Comparison of ENCODE assay signal across 8 cellular contexts in the genomic region with DNA sequence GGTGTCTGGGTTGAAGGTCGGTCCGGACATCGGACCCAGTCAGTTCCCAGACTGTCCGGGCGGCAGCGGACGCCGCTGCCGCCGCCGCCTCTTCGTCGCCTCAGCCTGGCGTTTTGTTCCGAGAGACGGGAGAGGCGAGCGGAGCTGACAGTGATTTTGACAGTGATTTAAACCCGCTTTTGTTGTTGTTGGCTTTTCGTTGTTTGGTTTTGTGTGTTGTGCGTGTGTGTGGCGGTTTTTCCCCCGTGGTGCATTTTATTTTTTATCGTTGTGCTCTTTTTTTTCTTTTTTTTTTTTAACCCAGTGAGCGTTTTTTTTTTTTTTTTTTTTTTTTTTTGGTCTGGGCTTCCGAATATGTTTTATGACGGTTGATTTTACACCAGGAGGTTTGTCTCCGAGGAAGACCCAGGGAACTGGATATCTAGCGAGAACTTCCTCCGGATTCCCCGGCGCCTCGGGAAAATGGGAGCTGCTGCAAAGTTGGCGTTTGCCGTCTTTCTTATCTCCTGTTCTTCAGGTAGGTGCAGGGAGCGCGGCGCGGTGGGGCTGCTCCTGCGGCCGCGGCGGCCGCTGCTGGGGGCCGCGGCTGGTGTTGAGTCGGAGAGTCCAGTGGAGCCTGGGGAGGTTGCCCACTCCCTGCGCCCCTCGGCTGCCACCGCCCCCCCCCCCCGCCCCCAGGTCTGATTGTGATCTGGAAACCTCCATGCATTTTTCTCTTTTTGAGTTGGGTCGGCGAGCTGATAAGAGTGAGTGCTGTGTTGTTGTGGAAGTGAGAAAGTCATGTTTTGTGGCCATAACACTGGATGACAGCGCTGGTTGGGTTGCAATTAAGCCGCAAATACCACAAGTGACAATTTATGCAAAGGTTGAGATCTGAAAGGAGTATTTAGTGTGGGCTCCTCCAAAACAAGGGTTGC. TPM values are rescaled to one million over a fixed set of nuclear protein-coding genes. Genes with fewer than 3 reads are reported as not detected.
A peak's percentile ranks its signal among the peaks of the same experiment; 100 is the strongest.
DNase-seq lines count a peak whose midpoint lies in the region; ATAC-seq, FAIRE-seq and TF ChIP-seq lines count a peak whose summit lies in the region.

A gene (plus strand): TSS at position 339 of the 917 bp plus-strand sequence. CDS start 124 bp downstream, at position 463.

- H3K36me3 Mint-ChIP-seq in activated CD4-positive, alpha-beta memory T cell treated with anti-CD3 and anti-CD28 coated beads, Interleukin-2, amount 10 ng/mL, durations not matched to agents 7 days and 5 days (ENCODE audit: low read depth): peaks cover 21% of the 10 kb centered on the region

- H3K9me3 ChIP-seq in H1 (ENCODE audit: insufficient read depth in 2 of 2, low read depth in 1 of 2, low read length in 1 of 2): no peaks in the 10 kb centered on the region

- no peak for TF ChIP-seq RAD21 in H1 (IDR thresholded peaks at IDR 0.05 in 1 of 2, conservative IDR thresholded peaks at IDR 0.05 in 1 of 2; ENCODE audit: low read depth in 2 of 2, low read length in 2 of 2)

- H3K18ac ChIP-seq in H1 (ENCODE audit: extremely low read depth, low read length): peak within 1 kb of the TSS; percentile 57; the same call in 1 of the 2 replicates
- H3K18ac ChIP-seq in mesendoderm (ENCODE audit: low read length): peak within 1 kb of the TSS; percentile 99

- TF ChIP-seq POLR2A in H1 (IDR thresholded peaks at IDR 0.05; ENCODE audit: control extremely low read depth in 1 of 2, low read depth in 2 of 2, low read length in 2 of 2): no peak

- H3K4me3 ChIP-seq in H1 (ENCODE audit: extremely low read depth in 1 of 4, insufficient read depth in 2 of 4, low read depth in 3 of 4, low read length in 4 of 4) (peak within 1 kb of the TSS; percentile 71 to 89 (median 84)), mesendoderm (ENCODE audit: low read length) (peak within 1 kb of the TSS; percentile 77)

- TF ChIP-seq EP300 in H1 (IDR thresholded peaks at IDR 0.05; ENCODE audit: borderline replicate concordance in 1 of 2, low read depth in 2 of 2, low read length in 2 of 2): no peak

- WGBS in H1 (ENCODE audit: extremely low coverage in 1 of 2, insufficient coverage in 1 of 2, insufficient read length in 1 of 2, insufficient replicate concordance in 2 of 2, low coverage in 1 of 2, low lambda C conversion rate in 2 of 2, missing lambda C conversion rate in 1 of 2), 2 experiments: 2% methylated on average over 40 of the region's 55 CpGs; no CpG with 5 or more reads in 1 of the 2 experiments
- no CpG with 5 or more reads among the region's 55 CpGs for WGBS in mesendoderm (ENCODE audit: extremely low coverage, insufficient coverage, low lambda C conversion rate)

- H2AK5ac ChIP-seq in H1 (ENCODE audit: low read depth, low read length): no peak within 1 kb of the TSS
- no peak within 1 kb of the TSS for H2AK5ac ChIP-seq in mesendoderm (ENCODE audit: low read length)

- H3K9ac ChIP-seq in H1 (replicated peaks in 1 of 4; ENCODE audit: extremely low read depth in 1 of 4, low read depth in 3 of 4, low read length in 3 of 4) (peak within 1 kb of the TSS; percentile 85 to 96 (median 90)), mesendoderm (ENCODE audit: low read length) (peak within 1 kb of the TSS; percentile 90)

- H3K36me3 ChIP-seq in H1 (ENCODE audit: control insufficient read depth in 2 of 4, insufficient read depth in 4 of 4, low read length in 3 of 4): no peaks in the 10 kb centered on the region
- no peaks in the 10 kb centered on the region for H3K36me3 ChIP-seq in mesendoderm (ENCODE audit: control insufficient read depth, insufficient read depth, low read length)

- H3K27ac ChIP-seq in H1 (ENCODE audit: low read depth, low read length) (peak within 1 kb of the TSS; percentile 94), mesendoderm (ENCODE audit: low read depth, low read length) (peak within 1 kb of the TSS; percentile 99)

- no peak within 1 kb of the TSS for H2BK20ac ChIP-seq in H1 (ENCODE audit: low read length)

- TF ChIP-seq CTCF in H1 (IDR thresholded peaks at IDR 0.05; ENCODE audit: control extremely low read depth in 1 of 3, insufficient read depth in 1 of 3, low read depth in 1 of 3, low read length in 3 of 3): no peak

- H3K79me2 ChIP-seq in H1 (ENCODE audit: control insufficient read depth in 1 of 2, insufficient read depth in 2 of 2, low read length in 2 of 2): peaks cover 7 to 53% of the 10 kb centered on the region in 2 experiments; a peak in 3 of 4 replicates
- peaks cover 32% of the 10 kb centered on the region for H3K79me2 ChIP-seq in mesendoderm (ENCODE audit: control insufficient read depth, insufficient read depth, low read length)

- H3K79me1 ChIP-seq in H1 (ENCODE audit: low read depth, low read length) (no peaks in the 10 kb centered on the region), mesendoderm (ENCODE audit: low read length) (peaks cover 2% of the 10 kb centered on the region)

- H3K4ac ChIP-seq in H1 (replicated peaks; ENCODE audit: insufficient read length, low read depth, low read length): no peak within 1 kb of the TSS
- peak within 1 kb of the TSS; percentile 99 for H3K4ac ChIP-seq in mesendoderm (ENCODE audit: low read depth, low read length)

- peak within 1 kb of the TSS; percentile 51 for H3K56ac ChIP-seq in H1 (replicated peaks; ENCODE audit: insufficient read length, low read depth, low read length)
- peak within 1 kb of the TSS; percentile 94 for H3K56ac ChIP-seq in mesendoderm (ENCODE audit: low read length)

- H3K4me1 ChIP-seq in H1 (replicated peaks in 1 of 4; ENCODE audit: control insufficient read depth in 3 of 4, insufficient read depth in 4 of 4, low read length in 3 of 4) (peaks cover 2 to 10% (median 3%) of the 10 kb centered on the region in 4 experiments; a peak in 4 of 7 replicates), mesendoderm (ENCODE audit: control insufficient read depth, low read depth, low read length) (peaks cover 4% of the 10 kb centered on the region)

- peak within 1 kb of the TSS; percentile 60 for H4K5ac ChIP-seq in H1 (ENCODE audit: insufficient read length, low read depth, low read length)
- H4K5ac ChIP-seq in mesendoderm (ENCODE audit: low read length): no peak within 1 kb of the TSS

- POLR2A ChIA-PET in activated CD4-positive, alpha-beta memory T cell treated with anti-CD3 and anti-CD28 coated beads, Interleukin-2, amount 10 ng/mL, durations not matched to agents 7 days and 5 days (lab: Charles Lee): interaction anchor here (0.8 to 2.7 kb wide), 12 partner anchors 9 to 762 kb away, joined by 3 to 15 read pairs (median 4); a partner anchor contains a TSS
- POLR2A ChIA-PET in H1 (lab: Charles Lee; ENCODE audit: partially characterized antibody): interaction anchor here (0.7 to 2.5 kb wide), 5 partner anchors 10 to 36 kb away, joined by 3 to 13 read pairs (median 7); no protein-coding TSS in a partner anchor

- FAIRE-seq in H1 (lab: Jason Lieb, UNC): no peak

- H3K4me3 Mint-ChIP-seq in activated CD4-positive, alpha-beta memory T cell treated with anti-CD3 and anti-CD28 coated beads, Interleukin-2, amount 10 ng/mL, durations not matched to agents 7 days and 5 days: peak within 1 kb of the TSS; percentile 92

- peak; percentile 55 for ATAC-seq in HG02938 (IDR thresholded peaks at IDR 0.05; ENCODE audit: unreplicated experiment)

- H3K14ac ChIP-seq in H1 (ENCODE audit: insufficient read length): no peak within 1 kb of the TSS

- H2BK15ac ChIP-seq in H1 (ENCODE audit: low read length): no peak within 1 kb of the TSS
- H2BK15ac ChIP-seq in mesendoderm (replicated peaks; ENCODE audit: low read depth): no peak within 1 kb of the TSS

- H3K27ac Mint-ChIP-seq in activated CD4-positive, alpha-beta memory T cell treated with anti-CD3 and anti-CD28 coated beads, Interleukin-2, amount 10 ng/mL, durations not matched to agents 7 days and 5 days: peak within 1 kb of the TSS; percentile 79

- peaks cover 39% of the 10 kb centered on the region for H3K4me1 Mint-ChIP-seq in activated CD4-positive, alpha-beta memory T cell treated with anti-CD3 and anti-CD28 coated beads, Interleukin-2, amount 10 ng/mL, durations not matched to agents 7 days and 5 days

- CTCF ChIA-PET in activated CD4-positive, alpha-beta memory T cell treated with anti-CD3 and anti-CD28 coated beads, Interleukin-2, amount 10 ng/mL, durations not matched to agents 7 days and 5 days (lab: Charles Lee): interaction anchor here (0.5 to 1.5 kb wide), 3 partner anchors 66 to 800 kb away, joined by 3 to 4 read pairs (median 3); no protein-coding TSS in a partner anchor
- CTCF ChIA-PET in H1 (lab: Charles Lee; ENCODE audit: partially characterized antibody): interaction anchor here (1.0 to 1.6 kb wide), 3 partner anchors 12 to 800 kb away, joined by 3 to 4 read pairs (median 3); no protein-coding TSS in a partner anchor

- H3K27me3 Mint-ChIP-seq in activated CD4-positive, alpha-beta memory T cell treated with anti-CD3 and anti-CD28 coated beads, Interleukin-2, amount 10 ng/mL, durations not matched to agents 7 days and 5 days: peaks cover 54% of the 10 kb centered on the region

- H2AFZ ChIP-seq in H1 (ENCODE audit: low read length): peak within 1 kb of the TSS; percentile 68; the same call in 1 of the 2 replicates

- H3K23ac ChIP-seq in H1 (ENCODE audit: insufficient read length) (no peak within 1 kb of the TSS), mesendoderm (ENCODE audit: low read length) (peak within 1 kb of the TSS; percentile 18)

- H4K20me1 ChIP-seq in H1 (replicated peaks in 1 of 2; ENCODE audit: control insufficient read depth in 1 of 2, insufficient read depth in 2 of 2, low read length in 2 of 2): peaks cover 0 to 9% of the 10 kb centered on the region in 2 experiments

- no peak within 1 kb of the TSS for H2BK12ac ChIP-seq in H1 (ENCODE audit: low read depth, low read length)

- peak; percentile 27 for DNase-seq in activated gamma-delta T cell treated with Interleukin-2 at 50 U/mL for 16 hours
- DNase-seq in activated gamma-delta T cell (lab: John Stamatoyannopoulos, UW): no peak
- DNase-seq in NCI-H2171 treated with DMSO at 0.1 percent for 48 hours (lab: John Stamatoyannopoulos, UW): peak; percentile 66
- DNase-seq in activated CD4-positive, alpha-beta memory T cell treated with anti-CD3 and anti-CD28 coated beads, Interleukin-2, amount 10 ng/mL, durations not matched to agents 7 days and 5 days: peak; percentile 67
- DNase-seq in H1 (ENCODE audit: low read depth in 1 of 2, low spot score in 2 of 2): no peak
- DNase-seq in mesendoderm: peak; percentile 78
- peak; percentile 14 for DNase-seq in stimulated activated CD8-positive, alpha-beta memory T cell treated with anti-CD3 and anti-CD28 coated beads, Interleukin-4, amount 100 ng/mL, for 24 hours (ENCODE audit: low read depth)

- H4K8ac ChIP-seq in H1 (ENCODE audit: extremely low read depth, insufficient read depth, low read length) (peak within 1 kb of the TSS; percentile 98), mesendoderm (ENCODE audit: low read depth, low read length) (peak within 1 kb of the TSS; percentile 87)

- H3K4me2 ChIP-seq in H1 (ENCODE audit: insufficient read depth in 1 of 2, low read depth in 2 of 2, low read length in 2 of 2): peak within 1 kb of the TSS; percentile 82 to 90
- peak within 1 kb of the TSS; percentile 85 for H3K4me2 ChIP-seq in mesendoderm (ENCODE audit: low read length)

- H3K23me2 ChIP-seq in H1 (ENCODE audit: low read depth, low read length): no peaks in the 10 kb centered on the region; the same call in 1 of the 2 replicates

- H2BK120ac ChIP-seq in H1 (replicated peaks; ENCODE audit: low read depth, low read length): no peak within 1 kb of the TSS
- H2BK120ac ChIP-seq in mesendoderm (ENCODE audit: low read depth, low read length): peak within 1 kb of the TSS; percentile 64

- no peak within 1 kb of the TSS for H4K91ac ChIP-seq in H1 (replicated peaks; ENCODE audit: insufficient read length, low read length)

- H2BK5ac ChIP-seq in H1 (ENCODE audit: low read depth, low read length) (peak within 1 kb of the TSS; percentile 64), mesendoderm (ENCODE audit: low read length) (peak within 1 kb of the TSS; percentile 69)

- no peaks in the 10 kb centered on the region for H3K9me3 Mint-ChIP-seq in activated CD4-positive, alpha-beta memory T cell treated with anti-CD3 and anti-CD28 coated beads, Interleukin-2, amount 10 ng/mL, durations not matched to agents 7 days and 5 days

- H3K27me3 ChIP-seq in H1 (replicated peaks in 1 of 4; ENCODE audit: control insufficient read depth in 3 of 4, extremely low read depth in 1 of 4, insufficient read depth in 3 of 4, low read length in 3 of 4) (no peaks in the 10 kb centered on the region), mesendoderm (ENCODE audit: insufficient read depth, low read length, poor library complexity) (no peaks in the 10 kb centered on the region)

RNA-seq across cellular contexts. Expression of the gene that starts here (rescaled TPM):
- total RNA-seq in activated CD4-positive, alpha-beta memory T cell treated with anti-CD3 and anti-CD28 coated beads, Interleukin-2, amount 10 ng/mL, durations not matched to agents 7 days and 5 days: 10 to 100 TPM; 14.0 to 15.2 TPM
- 15.0 and 18.1 TPM in 2 replicates for total RNA-seq in H1 (2021; fragmentation: NEBNext Ultra II Directional; extraction: Animal tissue kit (Norgen Biotek cat#: 25700))
- 1.8 and 3.4 TPM in 2 replicates for polyA plus RNA-seq in H1 (2011; rRNA removed)
- 4.4 TPM for polyA plus RNA-seq in H1 (2011; cell fraction: cytosol; rRNA removed)
- 2.4 TPM for polyA plus RNA-seq in H1 (2011; cell fraction: nucleus; rRNA removed)
- 7.3 to 11.0 TPM (median 8.2 TPM) in 4 replicates for polyA plus RNA-seq in H1 (2012, experiment 1 of 2)
- 0.64 TPM for polyA plus RNA-seq in H1 (2012, experiment 2 of 2)
- polyA plus RNA-seq in H1 (2013, experiment 1 of 2): 9.8 TPM
- 9.7 TPM for polyA plus RNA-seq in H1 (2013, experiment 2 of 2)
- polyA minus RNA-seq in H1 (2011; rRNA and poly(A)+ RNA removed): 15.6 and 18.1 TPM in 2 replicates
- polyA minus RNA-seq in H1 (2011; cell fraction: cytosol; rRNA and poly(A)+ RNA removed): 11.1 TPM
- 16.6 TPM for polyA minus RNA-seq in H1 (2011; cell fraction: nucleus; rRNA and poly(A)+ RNA removed)
- polyA plus RNA-seq in mesendoderm (2013, experiment 1 of 2): 6.6 TPM
- 6.7 TPM for polyA plus RNA-seq in mesendoderm (2013, experiment 2 of 2)

Comparison
In these comparisons a context has a peak if more than half of its experiments do, and no peak if none do; other contexts are left out.
1. DNase-seq: peak in activated gamma-delta T cell treated with Interleukin-2 at 50 U/mL for 16 hours (single experiment), NCI-H2171 treated with DMSO at 0.1 percent for 48 hours (single experiment), activated CD4-positive, alpha-beta memory T cell treated with anti-CD3 and anti-CD28 coated beads, Interleukin-2, amount 10 ng/mL, durations not matched to agents 7 days and 5 days (single experiment), mesendoderm (single experiment) and stimulated activated CD8-positive, alpha-beta memory T cell treated with anti-CD3 and anti-CD28 coated beads, Interleukin-4, amount 100 ng/mL, for 24 hours (single experiment); none in activated gamma-delta T cell (single experiment) and H1 (0 of 2).